15 cellular contexts compared by ENCODE assay signal in the genomic region with DNA sequence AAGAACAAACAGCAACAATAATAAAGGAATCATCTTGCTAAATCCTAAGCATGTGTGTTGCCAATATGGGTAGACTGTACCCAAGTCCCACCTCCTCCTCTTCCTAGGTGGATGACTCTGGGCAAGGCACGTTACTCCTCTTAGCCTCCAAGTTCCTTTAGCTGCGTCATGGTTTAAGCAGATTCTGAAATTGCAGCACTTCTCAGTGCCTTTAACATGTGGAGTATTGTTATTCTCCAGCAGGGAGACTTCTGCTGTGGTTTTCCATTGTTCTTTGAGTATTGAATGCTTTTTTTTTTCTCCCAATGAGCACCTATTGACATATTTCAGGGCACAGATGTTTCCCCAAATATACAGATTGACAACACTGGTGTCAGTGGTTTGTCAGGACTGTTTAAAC. TPM values are rescaled to one million over a fixed set of nuclear protein-coding genes. Genes with fewer than 3 reads are reported as not detected.
A peak's percentile ranks its signal among the peaks of the same experiment; 100 is the strongest.
DNase-seq lines count a peak whose midpoint lies in the region; ATAC-seq and TF ChIP-seq lines count a peak whose summit lies in the region.
"Had no signal": no experiment of that assay in that cellular context is flagged by ENCODE, and none has a peak within 500 bp of the region (broad histone marks: within the 10 kb centered on the region; RNA-seq: fewer than 3 reads in every experiment).

No MANE protein-coding gene starts in this region.

- H3K36me3 ChIP-seq in BLaER1 treated with 17β-estradiol and CSF1 and Interleukin-3, amounts not matched to agents 10 nM and 100 nM: peaks cover 0 to 8% (median 0%) of the 10 kb centered on the region in 11 experiments; a peak in 2 of 22 replicates
- H3K36me3 ChIP-seq in RWPE2 (ENCODE audit: low read depth) (no peaks in the 10 kb centered on the region), esophagus (ENCODE audit: control insufficient read depth in 2 of 2, insufficient read depth in 2 of 2, low read length in 1 of 2) (peaks cover 0 to 7% of the 10 kb centered on the region in 2 donors), suprapubic skin (no peaks in the 10 kb centered on the region)

- no peak overlapping the region for H3K27ac ChIP-seq in BLaER1 treated with 17β-estradiol and CSF1 and Interleukin-3, amounts not matched to agents 10 nM and 100 nM
- H3K27ac ChIP-seq in RWPE2 (ENCODE audit: poor library complexity, severe bottlenecking) (peak overlapping the region; percentile 73), esophagus (ENCODE audit: low read depth in 2 of 2, low read length in 1 of 2) (peak overlapping the region; percentile 69 to 94), suprapubic skin (peak overlapping the region; percentile 70), substantia nigra (ENCODE audit: low read depth, low read length, poor library complexity, severe bottlenecking) (no peak overlapping the region)
- H3K27ac ChIP-seq: KMS-11 had no signal

- WGBS in esophagus, 2 donors: 63 to 72% methylated on average over 2 of the region's 2 CpGs
- 59% methylated on average over 2 of the region's 2 CpGs for WGBS in suprapubic skin

- DNase-seq in RWPE2 (ENCODE audit: low spot score) (no peak), suprapubic skin (ENCODE audit: low spot score in 2 of 2) (no peak), NCI-H82 treated with DMSO at 0.1 percent for 48 hours (lab: John Stamatoyannopoulos, UW; ENCODE audit: unreplicated experiment) (no peak), substantia nigra (lab: John Stamatoyannopoulos, UW) (no peak), NOMO-1 (lab: John Stamatoyannopoulos, UW; ENCODE audit: unreplicated experiment in 2 of 2) (no peak)
- DNase-seq: C1 segment of cervical spinal cord, DMS79 treated with DMSO at 0.1 percent for 48 hours, GOT3, NCI-H226, NCI-H524 treated with DMSO at 0.1 percent for 48 hours, OCI-M1 had no signal

- H3K27me3 ChIP-seq in BLaER1 treated with 17β-estradiol and CSF1 and Interleukin-3, amounts not matched to agents 10 nM and 100 nM: no peaks in the 10 kb centered on the region
- H3K27me3 ChIP-seq in RWPE2 (ENCODE audit: insufficient read depth, poor library complexity, severe bottlenecking) (no peaks in the 10 kb centered on the region), esophagus (ENCODE audit: control insufficient read depth in 1 of 2, insufficient read depth in 2 of 2, low read length in 2 of 2) (no peaks in the 10 kb centered on the region), suprapubic skin (no peaks in the 10 kb centered on the region)

- no peak overlapping the region for H3K4me3 ChIP-seq in BLaER1 treated with 17β-estradiol and CSF1 and Interleukin-3, amounts not matched to agents 10 nM and 100 nM
- H3K4me3 ChIP-seq in RWPE2 (ENCODE audit: severe bottlenecking) (no peak overlapping the region), esophagus (ENCODE audit: low read depth in 1 of 2, low read length in 2 of 2) (no peak overlapping the region), suprapubic skin (no peak overlapping the region)

- TF ChIP-seq CTCF in RWPE2 (IDR thresholded peaks at IDR 0.05; ENCODE audit: poor library complexity, severe bottlenecking): no peak
- TF ChIP-seq CTCF in suprapubic skin (IDR thresholded peaks at IDR 0.05): no peak

- peaks cover 3 to 97% (median 87%) of the 10 kb centered on the region in 11 experiments; a peak in 21 of 22 replicates for H4K20me1 ChIP-seq in BLaER1 treated with 17β-estradiol and CSF1 and Interleukin-3, amounts not matched to agents 10 nM and 100 nM

- ATAC-seq in RWPE2 (ENCODE audit: low read depth): no peak
- ATAC-seq in GM21786 (IDR thresholded peaks at IDR 0.05; ENCODE audit: unreplicated experiment): no peak

- H3K9me3 ChIP-seq in BLaER1 treated with 17β-estradiol and CSF1 and Interleukin-3, amounts not matched to agents 10 nM and 100 nM (replicated peaks in 1 of 11): no peaks in the 10 kb centered on the region
- H3K9me3 ChIP-seq in RWPE2 (ENCODE audit: severe bottlenecking) (no peaks in the 10 kb centered on the region), esophagus (ENCODE audit: control insufficient read depth in 2 of 2, insufficient read depth in 1 of 2, low read depth in 1 of 2, low read length in 1 of 2) (no peaks in the 10 kb centered on the region), suprapubic skin (no peaks in the 10 kb centered on the region)

- TF ChIP-seq EP300 in suprapubic skin (IDR thresholded peaks at IDR 0.05): no peak

- peaks cover 34 to 81% (median 65%) of the 10 kb centered on the region in 10 experiments for H3K4me1 ChIP-seq in BLaER1 treated with 17β-estradiol and CSF1 and Interleukin-3, amounts not matched to agents 10 nM and 100 nM
- peaks cover 35% of the 10 kb centered on the region for H3K4me1 ChIP-seq in RWPE2 (ENCODE audit: insufficient read depth, poor library complexity, severe bottlenecking)
- peaks cover 19 to 22% of the 10 kb centered on the region in 2 donors for H3K4me1 ChIP-seq in esophagus (ENCODE audit: control insufficient read depth in 2 of 2, insufficient read depth in 2 of 2, low read length in 1 of 2)
- H3K4me1 ChIP-seq in suprapubic skin: peaks cover 50% of the 10 kb centered on the region

- H3K9ac ChIP-seq in BLaER1 treated with 17β-estradiol and CSF1 and Interleukin-3, amounts not matched to agents 10 nM and 100 nM: 0 out of 22 replicates have a peak overlapping the region, but pooled peaks of 1 of the 11 experiments have one; percentile 6
- H3K9ac ChIP-seq: KMS-11 had no signal

- TF ChIP-seq POLR2A in suprapubic skin (IDR thresholded peaks at IDR 0.05): no peak

- peak overlapping the region in 6 of 11 experiments; percentile 25 to 96 (median 75); a peak in 8 of 22 replicates for H3K4me2 ChIP-seq in BLaER1 treated with 17β-estradiol and CSF1 and Interleukin-3, amounts not matched to agents 10 nM and 100 nM
- H3K4me2 ChIP-seq: KMS-11 had no signal

RNA-seq across cellular contexts. Expression of gene ARHGEF10L, which starts 15.5 kb away (rescaled TPM):
- polyA plus RNA-seq in esophagus: 10 to 100 TPM; 39.1 to 64.4 TPM
- 100 to 1,000 TPM in 1 of 4 donors, 10 to 100 TPM in 3; 65.0 to 136 (median 94.1) TPM for total RNA-seq in suprapubic skin

Comparison
In these comparisons a context has a peak if more than half of its experiments do, and no peak if none do; other contexts are left out.
1. H3K27ac ChIP-seq: peak in RWPE2 (single experiment), esophagus (2 of 2) and suprapubic skin (single experiment); none in BLaER1 treated with 17β-estradiol and CSF1 and Interleukin-3, amounts not matched to agents 10 nM and 100 nM (0 of 11) and substantia nigra (single experiment).